In the genomic region with DNA sequence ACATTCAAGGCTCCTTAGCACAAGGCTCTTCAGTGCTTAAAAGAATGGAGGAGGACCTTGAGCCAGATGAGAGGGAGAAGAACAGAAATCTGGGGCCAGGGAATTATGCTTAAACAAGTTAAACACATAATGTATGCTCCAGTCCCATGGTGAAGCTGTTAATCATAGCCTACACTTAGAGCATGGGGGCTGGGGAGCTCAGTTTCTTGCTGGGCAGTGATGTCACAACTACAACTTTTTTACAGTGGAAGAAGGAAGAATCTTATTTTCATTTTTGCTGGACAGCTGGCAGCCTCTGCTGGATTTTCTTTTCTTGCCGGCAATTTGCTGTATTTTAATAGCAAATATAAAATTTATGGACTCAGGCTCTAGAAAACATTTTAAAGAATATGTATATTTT, we compare ENCODE assay signal across 12 cellular contexts.
"Had no signal": no experiment of that assay in that cellular context is flagged by ENCODE, and none has a peak within 500 bp of the region (broad histone marks: within the 10 kb centered on the region; RNA-seq: fewer than 3 reads in every experiment).

No MANE protein-coding gene starts in this region.

- H3K4me1 ChIP-seq: esophagus squamous epithelium, lower lobe of right lung, thyroid gland, uterus had no signal

- H3K9me3 ChIP-seq: esophagus squamous epithelium, lower lobe of right lung, thyroid gland, uterus had no signal

- ATAC-seq: lower lobe of right lung; naive thymus-derived CD4-positive, alpha-beta T cell had no signal

- H3K4me3 ChIP-seq: dorsolateral prefrontal cortex, esophagus squamous epithelium, lower lobe of right lung, skin epidermis, thyroid gland, uterus had no signal

- DNase-seq: activated effector memory CD4-positive, alpha-beta T cell treated with Interleukin-2 at 50 U/mL for 16 hours; amygdala; dorsolateral prefrontal cortex; esophagus squamous epithelium; hippocampal formation; lower lobe of right lung; naive thymus-derived CD4-positive, alpha-beta T cell; retina; T-helper 2 cell; thyroid gland; uterus had no signal

- H3K36me3 ChIP-seq: esophagus squamous epithelium, lower lobe of right lung, thyroid gland, uterus had no signal

- H3K27ac ChIP-seq: dorsolateral prefrontal cortex, esophagus squamous epithelium, lower lobe of right lung, skin epidermis, thyroid gland, uterus had no signal

- H3K27me3 ChIP-seq: esophagus squamous epithelium, thyroid gland, uterus had no signal
